Comparison of ENCODE assay signal across 26 cellular contexts in the genomic region with DNA sequence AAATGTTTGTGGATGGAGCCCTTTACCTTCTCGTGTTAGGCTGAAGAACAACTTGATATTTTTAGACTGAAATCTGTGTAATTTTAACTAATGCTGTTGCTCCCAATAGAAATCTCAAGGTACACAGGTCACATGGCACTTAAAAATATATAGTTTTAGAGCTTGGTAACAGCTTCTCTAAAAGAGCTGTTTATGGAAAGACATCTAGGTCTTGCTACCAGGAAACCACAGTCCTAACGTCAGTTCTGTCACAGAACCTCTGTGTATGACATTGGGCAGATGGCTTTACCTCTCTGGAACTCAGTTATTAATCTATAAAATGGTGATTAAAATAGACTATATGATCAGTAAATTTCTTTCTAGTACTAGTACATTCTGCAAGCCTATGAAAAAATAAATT. TPM values are rescaled to one million over a fixed set of nuclear protein-coding genes. Genes with fewer than 3 reads are reported as not detected.
DNase-seq lines count a peak whose midpoint lies in the region; ATAC-seq and TF ChIP-seq lines count a peak whose summit lies in the region.
"Had no signal": no experiment of that assay in that cellular context is flagged by ENCODE, and none has a peak within 500 bp of the region (broad histone marks: within the 10 kb centered on the region; RNA-seq: fewer than 3 reads in every experiment).

No MANE protein-coding gene starts in this region.

- H3K4me1 ChIP-seq in osteoblast (ENCODE audit: insufficient read depth, low read length) (no peaks in the 10 kb centered on the region), breast epithelium (no peaks in the 10 kb centered on the region), testis (no peaks in the 10 kb centered on the region)
- H3K4me1 ChIP-seq: BE2C, neural progenitor cell had no signal

- intact Hi-C loops in breast epithelium (cut with DNase I; ENCODE audit: low total_unique reads) (no loop called here), testis (cut with DNase I; ENCODE audit: low total_unique reads) (no loop called here)

- H3K27me3 ChIP-seq in osteoblast (ENCODE audit: insufficient read depth, low read length) (peaks cover 33% of the 10 kb centered on the region), breast epithelium (no peaks in the 10 kb centered on the region), testis (no peaks in the 10 kb centered on the region)
- H3K27me3 ChIP-seq: BE2C, brain microvascular endothelial cell, colonic mucosa, neural progenitor cell had no signal

- H3K79me2 ChIP-seq in osteoblast (ENCODE audit: insufficient read depth, low read length): no peaks in the 10 kb centered on the region

- H3K4me3 ChIP-seq in osteoblast (ENCODE audit: insufficient read depth, low read length): no peak overlapping the region
- H3K4me3 ChIP-seq in breast epithelium: no peak overlapping the region
- no peak overlapping the region for H3K4me3 ChIP-seq in testis
- H3K4me3 ChIP-seq: colonic mucosa, K562, mucosa of descending colon, neural progenitor cell had no signal

- H3K9me3 ChIP-seq in osteoblast (ENCODE audit: low read depth, low read length): no peaks in the 10 kb centered on the region
- no peaks in the 10 kb centered on the region for H3K9me3 ChIP-seq in breast epithelium
- no peaks in the 10 kb centered on the region for H3K9me3 ChIP-seq in testis
- H3K9me3 ChIP-seq: BE2C, colonic mucosa, mucosa of descending colon had no signal

- H3K9me3 Mint-ChIP-seq in activated T-cell treated with anti-CD3 and anti-CD28 coated beads, Interleukin-2, amount 50 U/mL, for 24 hours: no peaks in the 10 kb centered on the region
- H3K9me3 Mint-ChIP-seq: activated naive CD8-positive, alpha-beta T cell treated with anti-CD3 and anti-CD28 coated beads, Interleukin-2, amount 50 U/mL, for 24 hours; activated T-helper 2 cell treated with anti-CD3 and anti-CD28 coated beads, Interferon-gamma antibody, Interleukin-2, Interleukin-4, amounts not matched to agents 10 μg/mL and 5 μg/mL and 100 μg/mL, durations not matched to agents 14 hours and 24 hours and 36 hours; neural progenitor cell had no signal

- ATAC-seq in HG02678 (IDR thresholded peaks at IDR 0.05; ENCODE audit: unreplicated experiment) (peak; percentile 45), HG03432 (IDR thresholded peaks at IDR 0.05; ENCODE audit: unreplicated experiment) (peak; percentile 43)
- ATAC-seq: activated CD8-positive, alpha-beta memory T cell treated with anti-CD3 and anti-CD28 coated beads, Interleukin-2, amount 10 ng/mL, durations not matched to agents 7 days and 5 days; activated naive CD8-positive, alpha-beta T cell treated with anti-CD3 and anti-CD28 coated beads, Interleukin-2, amount 50 U/mL, for 24 hours; HCT116; K562; left lobe of liver; mucosa of descending colon had no signal

- H3K27ac Mint-ChIP-seq in activated T-cell treated with anti-CD3 and anti-CD28 coated beads, Interleukin-2, amount 50 U/mL, for 24 hours: no peak overlapping the region
- H3K27ac Mint-ChIP-seq: activated CD8-positive, alpha-beta memory T cell treated with anti-CD3 and anti-CD28 coated beads, Interleukin-2, amount 10 ng/mL, durations not matched to agents 7 days and 5 days; activated naive CD8-positive, alpha-beta T cell treated with anti-CD3 and anti-CD28 coated beads, Interleukin-2, amount 50 U/mL, for 24 hours; activated T-helper 2 cell treated with anti-CD3 and anti-CD28 coated beads, Interferon-gamma antibody, Interleukin-2, Interleukin-4, amounts not matched to agents 10 μg/mL and 5 μg/mL and 100 μg/mL, durations not matched to agents 14 hours and 24 hours and 36 hours; neural progenitor cell had no signal

- TF ChIP-seq POLR2A in breast epithelium (IDR thresholded peaks at IDR 0.05): no peak
- TF ChIP-seq POLR2A in testis (IDR thresholded peaks at IDR 0.05): no peak

- DNase-seq in NOMO-1 treated with DMSO at 0.1 percent for 48 hours (lab: John Stamatoyannopoulos, UW; ENCODE audit: unreplicated experiment) (peak; percentile 33), NOMO-1 treated with dmso at 0.1 percent for 144 hours (lab: John Stamatoyannopoulos, UW; ENCODE audit: unreplicated experiment) (no peak), osteoblast (ENCODE audit: insufficient read length, low spot score, missing footprints) (peak; percentile 11), breast epithelium (ENCODE audit: low spot score in 2 of 2) (no peak), testis (no peak)
- DNase-seq in activated T-cell treated with anti-CD3 and anti-CD28 coated beads, Interleukin-2, amount 50 U/mL, for 24 hours: no peak
- DNase-seq: 8988T; activated CD4-positive, alpha-beta T cell treated with anti-CD3 and anti-CD28 coated beads for 4 hours; activated CD8-positive, alpha-beta memory T cell treated with anti-CD3 and anti-CD28 coated beads, Interleukin-2, amount 10 ng/mL, durations not matched to agents 7 days and 5 days; activated naive CD8-positive, alpha-beta T cell treated with anti-CD3 and anti-CD28 coated beads, Interleukin-2, amount 50 U/mL, for 24 hours; BE2C; brain microvascular endothelial cell; colonic mucosa; mucosa of descending colon; NCI-H1417 treated with DMSO at 0.1 percent for 48 hours; NCI-H526 treated with DMSO at 0.1 percent for 48 hours; Right ventricle myocardium superior; small intestine; stimulated activated CD4-positive, alpha-beta T cell treated with anti-CD3 and anti-CD28 coated beads, Interleukin-4, amount 100 ng/mL, for 1 hour had no signal

- H3K4me1 Mint-ChIP-seq in activated T-cell treated with anti-CD3 and anti-CD28 coated beads, Interleukin-2, amount 50 U/mL, for 24 hours (ENCODE audit: low read depth): no peaks in the 10 kb centered on the region
- H3K4me1 Mint-ChIP-seq: neural progenitor cell had no signal

- TF ChIP-seq CTCF in osteoblast (IDR thresholded peaks at IDR 0.05; ENCODE audit: extremely low read depth, low read depth, low read length) (no peak), breast epithelium (IDR thresholded peaks at IDR 0.05) (no peak), testis (IDR thresholded peaks at IDR 0.05) (no peak)

- 83 to 87% methylated on average over 2 of the region's 2 CpGs for WGBS in testis, 2 donors

- H3K27me3 Mint-ChIP-seq in activated T-cell treated with anti-CD3 and anti-CD28 coated beads, Interleukin-2, amount 50 U/mL, for 24 hours: peaks cover 2% of the 10 kb centered on the region
- H3K27me3 Mint-ChIP-seq: activated naive CD8-positive, alpha-beta T cell treated with anti-CD3 and anti-CD28 coated beads, Interleukin-2, amount 50 U/mL, for 24 hours had no signal

- H3K4me3 Mint-ChIP-seq in activated T-cell treated with anti-CD3 and anti-CD28 coated beads, Interleukin-2, amount 50 U/mL, for 24 hours: no peak overlapping the region
- H3K4me3 Mint-ChIP-seq: activated CD8-positive, alpha-beta memory T cell treated with anti-CD3 and anti-CD28 coated beads, Interleukin-2, amount 10 ng/mL, durations not matched to agents 7 days and 5 days; activated naive CD8-positive, alpha-beta T cell treated with anti-CD3 and anti-CD28 coated beads, Interleukin-2, amount 50 U/mL, for 24 hours; neural progenitor cell had no signal

- no peak overlapping the region for H3K4me2 ChIP-seq in osteoblast (ENCODE audit: insufficient read depth, low read length)
- H3K4me2 ChIP-seq: neural progenitor cell had no signal

- H3K27ac ChIP-seq in osteoblast (ENCODE audit: low read depth, low read length): no peak overlapping the region
- no peak overlapping the region for H3K27ac ChIP-seq in breast epithelium
- no peak overlapping the region for H3K27ac ChIP-seq in testis
- H3K27ac ChIP-seq: brain microvascular endothelial cell, colonic mucosa, neural progenitor cell had no signal

- H4K20me1 ChIP-seq in osteoblast (ENCODE audit: insufficient read depth, low read length): no peaks in the 10 kb centered on the region

- no peaks in the 10 kb centered on the region for H3K36me3 ChIP-seq in osteoblast (ENCODE audit: insufficient read depth, low read length)
- no peaks in the 10 kb centered on the region for H3K36me3 ChIP-seq in breast epithelium
- H3K36me3 ChIP-seq in testis (ENCODE audit: low read depth, missing control alignments): no peaks in the 10 kb centered on the region
- H3K36me3 ChIP-seq: BE2C, brain microvascular endothelial cell, colonic mucosa, neural progenitor cell had no signal

- H3K36me3 Mint-ChIP-seq in activated T-cell treated with anti-CD3 and anti-CD28 coated beads, Interleukin-2, amount 50 U/mL, for 24 hours (ENCODE audit: low read depth): no peaks in the 10 kb centered on the region
- H3K36me3 Mint-ChIP-seq: activated CD8-positive, alpha-beta memory T cell treated with anti-CD3 and anti-CD28 coated beads, Interleukin-2, amount 10 ng/mL, durations not matched to agents 7 days and 5 days had no signal

- no peak overlapping the region for H2AFZ ChIP-seq in osteoblast (ENCODE audit: low read length)
- H2AFZ ChIP-seq: neural progenitor cell had no signal

RNA-seq across cellular contexts. Expression of gene PAK1, which starts 35.4 kb away (rescaled TPM):
- total RNA-seq in osteoblast (34.4 and 44.2 TPM in 2 replicates), breast epithelium (10 to 100 TPM; 23.2 to 59.6 (median 42.6) TPM), testis (10 to 100 TPM; 63.2 to 80.9 TPM)
- 60.1 TPM for polyA plus RNA-seq in testis (ENCODE audit: insufficient read depth, low read depth, low replicate concordance)

Comparison
In these comparisons a context has a peak if more than half of its experiments do, and no peak if none do; other contexts are left out.
1. DNase-seq: peak in NOMO-1 treated with DMSO at 0.1 percent for 48 hours (single experiment) and osteoblast (single experiment); none in NOMO-1 treated with dmso at 0.1 percent for 144 hours (single experiment), activated T-cell treated with anti-CD3 and anti-CD28 coated beads, Interleukin-2, amount 50 U/mL, for 24 hours (single experiment), breast epithelium (0 of 2) and testis (single experiment).